Comparison of ENCODE assay signal across 26 cellular contexts in genomic region chr13:111911754-111912452, GRCh38.
DNase-seq lines count a peak whose midpoint lies in the region; TF ChIP-seq lines count a peak whose summit lies in the region.
"Had no signal": no experiment of that assay in that cellular context is flagged by ENCODE, and none has a peak within 500 bp of the region (broad histone marks: within the 10 kb centered on the region; RNA-seq: fewer than 3 reads in every experiment).

No MANE protein-coding gene starts in this region.

- no peak overlapping the region for H3K4me3 Mint-ChIP-seq in osteocyte (ENCODE audit: unreplicated experiment)
- H3K4me3 Mint-ChIP-seq: activated CD4-positive, alpha-beta T cell treated with anti-CD3 and anti-CD28 coated beads for 36 hours; activated T-cell treated with anti-CD3 and anti-CD28 coated beads, Interleukin-2, amount 50 U/mL, for 72 hours; central memory CD8-positive, alpha-beta T cell; endodermal cell; IgD-negative memory B cell; naive thymus-derived CD4-positive, alpha-beta T cell had no signal

- H3K4me1 Mint-ChIP-seq in osteocyte (ENCODE audit: unreplicated experiment), result no peaks in the 10 kb centered on the region
- H3K4me1 Mint-ChIP-seq: activated CD4-positive, alpha-beta T cell treated with anti-CD3 and anti-CD28 coated beads for 36 hours; central memory CD8-positive, alpha-beta T cell; IgD-negative memory B cell; naive thymus-derived CD4-positive, alpha-beta T cell had no signal

- H3K27me3 Mint-ChIP-seq in osteocyte (ENCODE audit: unreplicated experiment), result no peaks in the 10 kb centered on the region
- H3K27me3 Mint-ChIP-seq: central memory CD8-positive, alpha-beta T cell had no signal

- peak; percentile 31 to 73 (median 53) for DNase-seq in NCI-H1417 (lab: John Stamatoyannopoulos, UW)
- DNase-seq in NCI-H1417 treated with DMSO at 0.1 percent for 48 hours (lab: John Stamatoyannopoulos, UW), result no peak
- peak; percentile 46 for DNase-seq in NCI-H1092 (lab: John Stamatoyannopoulos, UW)
- DNase-seq in coronary artery (ENCODE audit: low spot score), result peak; percentile 33
- peak; percentile 66 for DNase-seq in osteocyte (ENCODE audit: extremely low spot score, unreplicated experiment)
- no peak for DNase-seq in activated CD4-positive, alpha-beta T cell treated with anti-CD3 and anti-CD28 coated beads for 1 hour
- no peak for DNase-seq in EL
- no peak for DNase-seq in superior temporal gyrus (ENCODE audit: extremely low spot score)
- DNase-seq: activated CD4-positive, alpha-beta T cell treated with anti-CD3 and anti-CD28 coated beads for 36 hours; activated naive CD4-positive, alpha-beta T cell treated with Interleukin-2 at 50 U/mL for 16 hours; activated T-cell treated with anti-CD3 and anti-CD28 coated beads, Interleukin-2, amount 50 U/mL, for 72 hours; Caco-2; dermis blood vessel endothelial cell; foreskin fibroblast; GM23248; midbrain; NCI-H1930; NCI-H526; SHP77 treated with DMSO at 0.1 percent for 48 hours; stimulated activated naive CD4-positive, alpha-beta T cell; T-helper 2 cell had no signal

- no peak overlapping the region for H3K4me3 ChIP-seq in coronary artery
- H3K4me3 ChIP-seq: GM23248 had no signal

- no peak for TF ChIP-seq CTCF in coronary artery (IDR thresholded peaks at IDR 0.05)
- TF ChIP-seq CTCF in osteocyte (IDR thresholded peaks at IDR 0.05), result no peak

- H3K36me3 Mint-ChIP-seq in osteocyte (ENCODE audit: unreplicated experiment), result no peaks in the 10 kb centered on the region
- H3K36me3 Mint-ChIP-seq: IgD-negative memory B cell; naive thymus-derived CD4-positive, alpha-beta T cell had no signal

- H3K27ac ChIP-seq in coronary artery, result no peak overlapping the region
- H3K27ac ChIP-seq: C4-2B, GM23248 had no signal

- H3K27ac Mint-ChIP-seq in osteocyte (ENCODE audit: unreplicated experiment), result no peak overlapping the region
- H3K27ac Mint-ChIP-seq: activated CD4-positive, alpha-beta T cell treated with anti-CD3 and anti-CD28 coated beads for 36 hours; activated T-cell treated with anti-CD3 and anti-CD28 coated beads, Interleukin-2, amount 50 U/mL, for 72 hours; endodermal cell; IgD-negative memory B cell had no signal

- H3K9me3 Mint-ChIP-seq in osteocyte (ENCODE audit: unreplicated experiment), result peaks cover 7% of the 10 kb centered on the region
- H3K9me3 Mint-ChIP-seq: activated T-cell treated with anti-CD3 and anti-CD28 coated beads, Interleukin-2, amount 50 U/mL, for 72 hours; central memory CD8-positive, alpha-beta T cell; endodermal cell had no signal

Comparison
In these comparisons a context has a peak if more than half of its experiments do, and no peak if none do; other contexts are left out.
1. DNase-seq: peak in NCI-H1417 (3 of 3), NCI-H1092 (single experiment), coronary artery (single experiment) and osteocyte (single experiment); none in NCI-H1417 treated with DMSO at 0.1 percent for 48 hours (single experiment), activated CD4-positive, alpha-beta T cell treated with anti-CD3 and anti-CD28 coated beads for 1 hour (single experiment), EL (single experiment) and superior temporal gyrus (single experiment).